ENCODE assay signal across 1 cellular context in genomic region chr6:111864138-111865048, GRCh38.
TF ChIP-seq lines count a peak whose summit lies in the region.

No MANE protein-coding gene starts in this region.

TF ChIP-seq in H1, 55 proteins besides CTCF, POLR2A, EP300 and RAD21:
- TF ChIP-seq KDM1A (IDR thresholded peaks at IDR 0.05; ENCODE audit: borderline replicate concordance, low read length), result peak; percentile 56; the same call in 1 of the 2 replicates
- TF ChIP-seq CBX5 (IDR thresholded peaks at IDR 0.05; ENCODE audit: low read depth, low read length), result no peak
TF ChIP-seq in H1: peak in this region for 1.
